In genomic region chr5:33801292-33801691, GRCh38 we compare ENCODE assay signal across 20 cellular contexts.
"Had no signal": no experiment of that assay in that cellular context is flagged by ENCODE, and none has a peak within 500 bp of the region (broad histone marks: within the 10 kb centered on the region; RNA-seq: fewer than 3 reads in every experiment).

No MANE protein-coding gene starts in this region.

- H3K36me3 Mint-ChIP-seq: naive thymus-derived CD4-positive, alpha-beta T cell; stimulated activated naive B cell treated with anti-CD40 and anti-IgM and Interleukin-4, amounts not matched to agents 10 μg/mL and 1 μg/mL and 100 μg/mL, for 72 hours had no signal

- H3K27ac ChIP-seq: heart left ventricle, neutrophil, sigmoid colon, skin epidermis, testis, tibial nerve, upper lobe of right lung, vagina had no signal

- H3K9me3 ChIP-seq: heart left ventricle, neutrophil, sigmoid colon, testis, tibial nerve, upper lobe of right lung, vagina had no signal

- H3K36me3 ChIP-seq: heart left ventricle, neutrophil, sigmoid colon, tibial nerve, upper lobe of right lung, vagina had no signal

- ATAC-seq: heart left ventricle; naive thymus-derived CD4-positive, alpha-beta T cell; stimulated activated naive B cell treated with anti-CD40 and anti-IgM and Interleukin-4, amounts not matched to agents 10 μg/mL and 1 μg/mL and 100 μg/mL, for 72 hours; stimulated activated naive CD8-positive, alpha-beta T cell treated with anti-CD3 and anti-CD28 coated beads, Interleukin-15, amount 100 ng/mL, for 72 hours; upper lobe of right lung had no signal

- DNase-seq: effector CD4-positive, alpha-beta T cell; endodermal cell; foreskin melanocyte; heart left ventricle; hypothalamus; kidney glomerular epithelial cell; naive thymus-derived CD4-positive, alpha-beta T cell; nephron progenitor cell; posterior cingulate gyrus; sigmoid colon; stimulated activated CD4-positive, alpha-beta T cell treated with anti-CD3 and anti-CD28 coated beads, Interleukin-2, amount 100 ng/mL, for 24 hours; stimulated activated CD4-positive, alpha-beta T cell treated with anti-CD3 and anti-CD28 coated beads, Interleukin-4, amount 100 ng/mL, for 4 hours; stimulated activated naive B cell treated with anti-CD40 and anti-IgM and Interleukin-4, amounts not matched to agents 10 μg/mL and 1 μg/mL and 100 μg/mL, for 72 hours; stimulated activated naive CD8-positive, alpha-beta T cell treated with anti-CD3 and anti-CD28 coated beads, Interleukin-15, amount 100 ng/mL, for 72 hours; testis; upper lobe of right lung had no signal

- H3K4me3 Mint-ChIP-seq: endodermal cell; naive thymus-derived CD4-positive, alpha-beta T cell; nephron progenitor cell; stimulated activated naive B cell treated with anti-CD40 and anti-IgM and Interleukin-4, amounts not matched to agents 10 μg/mL and 1 μg/mL and 100 μg/mL, for 72 hours; stimulated activated naive CD8-positive, alpha-beta T cell treated with anti-CD3 and anti-CD28 coated beads, Interleukin-15, amount 100 ng/mL, for 72 hours had no signal

- H3K4me3 ChIP-seq: heart left ventricle, sigmoid colon, skin epidermis, testis, tibial nerve, upper lobe of right lung, vagina had no signal

- H3K27ac Mint-ChIP-seq: endodermal cell; naive thymus-derived CD4-positive, alpha-beta T cell; nephron progenitor cell; stimulated activated naive B cell treated with anti-CD40 and anti-IgM and Interleukin-4, amounts not matched to agents 10 μg/mL and 1 μg/mL and 100 μg/mL, for 72 hours; stimulated activated naive CD8-positive, alpha-beta T cell treated with anti-CD3 and anti-CD28 coated beads, Interleukin-15, amount 100 ng/mL, for 72 hours had no signal

- H3K4me1 Mint-ChIP-seq: naive thymus-derived CD4-positive, alpha-beta T cell; nephron progenitor cell; stimulated activated naive B cell treated with anti-CD40 and anti-IgM and Interleukin-4, amounts not matched to agents 10 μg/mL and 1 μg/mL and 100 μg/mL, for 72 hours; stimulated activated naive CD8-positive, alpha-beta T cell treated with anti-CD3 and anti-CD28 coated beads, Interleukin-15, amount 100 ng/mL, for 72 hours had no signal

- H3K27me3 ChIP-seq: heart left ventricle, neutrophil, sigmoid colon, testis, tibial nerve, upper lobe of right lung, vagina had no signal

- H3K9me3 Mint-ChIP-seq: endodermal cell; stimulated activated naive B cell treated with anti-CD40 and anti-IgM and Interleukin-4, amounts not matched to agents 10 μg/mL and 1 μg/mL and 100 μg/mL, for 72 hours; stimulated activated naive CD8-positive, alpha-beta T cell treated with anti-CD3 and anti-CD28 coated beads, Interleukin-15, amount 100 ng/mL, for 72 hours had no signal
